In genomic region chr4:90597927-90598326, GRCh38 we compare ENCODE assay signal across 21 cellular contexts.
"Had no signal": no experiment of that assay in that cellular context is flagged by ENCODE, and none has a peak within 500 bp of the region (broad histone marks: within the 10 kb centered on the region; RNA-seq: fewer than 3 reads in every experiment).

No MANE protein-coding gene starts in this region.

- H3K9me3 ChIP-seq: gastrocnemius medialis, left lung, lower lobe of right lung, neutrophil, pancreas, right lobe of liver, suprapubic skin, transverse colon, upper lobe of right lung, uterus had no signal

- H3K36me3 Mint-ChIP-seq: natural killer cell had no signal

- H3K4me3 ChIP-seq: dorsolateral prefrontal cortex, gastrocnemius medialis, hepatocyte, left lung, lower lobe of right lung, pancreas, right lobe of liver, spleen, suprapubic skin, transverse colon, upper lobe of right lung, uterus had no signal

- H3K79me2 ChIP-seq: hepatocyte had no signal

- DNase-seq: dorsolateral prefrontal cortex; effector CD4-positive, alpha-beta T cell; gastrocnemius medialis; head of caudate nucleus; kidney; left lung; lower lobe of right lung; natural killer cell; pancreas; retina; right lobe of liver; spleen; stimulated activated naive CD4-positive, alpha-beta T cell; stimulated activated naive CD8-positive, alpha-beta T cell treated with anti-CD3 and anti-CD28 coated beads, Interleukin-15, amount 100 ng/mL, for 72 hours; transverse colon; upper lobe of right lung; uterus had no signal

- H3K4me3 Mint-ChIP-seq: natural killer cell; neural crest cell; stimulated activated naive CD8-positive, alpha-beta T cell treated with anti-CD3 and anti-CD28 coated beads, Interleukin-15, amount 100 ng/mL, for 72 hours had no signal

- H3K4me1 Mint-ChIP-seq: natural killer cell; neural crest cell; stimulated activated naive CD8-positive, alpha-beta T cell treated with anti-CD3 and anti-CD28 coated beads, Interleukin-15, amount 100 ng/mL, for 72 hours had no signal

- H3K27me3 Mint-ChIP-seq: stimulated activated naive CD8-positive, alpha-beta T cell treated with anti-CD3 and anti-CD28 coated beads, Interleukin-15, amount 100 ng/mL, for 72 hours had no signal

- H2AFZ ChIP-seq: hepatocyte had no signal

- H3K27ac ChIP-seq: dorsolateral prefrontal cortex, gastrocnemius medialis, hepatocyte, left lung, lower lobe of right lung, neutrophil, pancreas, right lobe of liver, spleen, suprapubic skin, transverse colon, upper lobe of right lung, uterus had no signal

- H3K27me3 ChIP-seq: dorsolateral prefrontal cortex, gastrocnemius medialis, hepatocyte, left lung, neutrophil, pancreas, right lobe of liver, spleen, suprapubic skin, transverse colon, upper lobe of right lung, uterus had no signal

- H3K4me2 ChIP-seq: hepatocyte had no signal

- ATAC-seq: gastrocnemius medialis; left lung; lower lobe of right lung; natural killer cell; pancreas; right lobe of liver; stimulated activated naive CD8-positive, alpha-beta T cell treated with anti-CD3 and anti-CD28 coated beads, Interleukin-15, amount 100 ng/mL, for 72 hours; upper lobe of right lung had no signal

- H3K36me3 ChIP-seq: gastrocnemius medialis, left lung, lower lobe of right lung, neutrophil, pancreas, right lobe of liver, spleen, suprapubic skin, transverse colon, upper lobe of right lung, uterus had no signal

- H3K4me1 ChIP-seq: gastrocnemius medialis, left lung, lower lobe of right lung, pancreas, right lobe of liver, spleen, suprapubic skin, transverse colon, upper lobe of right lung, uterus had no signal

- H3K27ac Mint-ChIP-seq: natural killer cell; stimulated activated naive CD8-positive, alpha-beta T cell treated with anti-CD3 and anti-CD28 coated beads, Interleukin-15, amount 100 ng/mL, for 72 hours had no signal
